ENCODE assay signal across 34 cellular contexts in the genomic region with DNA sequence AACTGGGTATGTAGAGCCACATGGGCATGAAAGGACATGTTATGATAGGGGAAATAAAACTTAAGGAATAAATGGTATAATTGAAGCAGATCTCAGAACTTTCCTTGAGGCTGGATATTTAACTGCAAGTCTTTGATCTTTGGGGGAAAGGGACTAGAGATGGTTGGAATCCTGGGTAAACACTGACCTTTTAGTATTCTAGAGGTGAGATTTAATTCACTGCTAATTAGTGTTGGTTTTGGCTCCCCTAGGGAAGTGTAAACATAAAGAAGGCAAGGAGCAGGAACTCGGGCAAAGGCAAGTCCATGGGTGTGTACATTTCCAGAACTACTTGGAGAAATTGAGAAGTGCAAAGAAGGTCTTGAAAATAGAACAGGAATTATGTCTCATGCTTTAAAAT. TPM values are rescaled to one million over a fixed set of nuclear protein-coding genes. Genes with fewer than 3 reads are reported as not detected.
DNase-seq lines count a peak whose midpoint lies in the region; ATAC-seq, FAIRE-seq and TF ChIP-seq lines count a peak whose summit lies in the region.
"Had no signal": no experiment of that assay in that cellular context is flagged by ENCODE, and none has a peak within 500 bp of the region (broad histone marks: within the 10 kb centered on the region; RNA-seq: fewer than 3 reads in every experiment).

No MANE protein-coding gene starts in this region.

- no peak for DNase-seq in A549 (ENCODE audit: low read depth in 1 of 2, low spot score in 1 of 2)
- peak; percentile 40 for DNase-seq in HT-29 (ENCODE audit: low spot score)
- DNase-seq in adipocyte (ENCODE audit: low read depth), result no peak
- no peak for DNase-seq in lung (ENCODE audit: low spot score)
- no peak for DNase-seq in activated CD4-positive, alpha-beta T cell treated with anti-CD3 and anti-CD28 coated beads for 1 hour
- DNase-seq in CD14-positive monocyte (ENCODE audit: low spot score), result no peak
- no peak for DNase-seq in stimulated activated naive CD8-positive, alpha-beta T cell treated with anti-CD3 and anti-CD28 coated beads, Interleukin-15, Interleukin-2, amounts not matched to agents 100 U/mL and 50 U/mL, for 24 hours
- DNase-seq: ACHN; activated CD4-positive, alpha-beta T cell treated with anti-CD3 and anti-CD28 coated beads for 4 hours; amygdala; BE2C; effector CD4-positive, alpha-beta T cell; EL; immature natural killer cell; Kasumi-1; naive B cell; NCI-H1694; NCI-H2171; NK-92 treated with Interleukin-12 subunit alpha and Interleukin-12 subunit beta, amount 100 ng/mL, for 24 hours; Right ventricle myocardium superior; stimulated activated CD4-positive, alpha-beta T cell treated with anti-CD3 and anti-CD28 coated beads, Interleukin-12 subunit alpha, Interleukin-12 subunit beta, amount 100 ng/mL, for 4 hours; stimulated activated CD4-positive, alpha-beta T cell treated with anti-CD3 and anti-CD28 coated beads, Interleukin-2, amount 100 ng/mL, for 48 hours; T-helper 17 cell; tibial artery had no signal

- FAIRE-seq in A549 (lab: Jason Lieb, UNC), result no peak
- FAIRE-seq: colon, GM12878 had no signal

- no peak for TF ChIP-seq POLR2A in A549 (IDR thresholded peaks at IDR 0.05; ENCODE audit: low read length)

- H3K4me2 ChIP-seq in A549, result peak overlapping the region; percentile 25; the same call in 1 of the 3 replicates

- H3K4me3 ChIP-seq in A549, result no peak overlapping the region
- H3K4me3 ChIP-seq in adipocyte (ENCODE audit: low read length), result peak overlapping the region; percentile 23
- H3K4me3 ChIP-seq in lung, result no peak overlapping the region
- H3K4me3 ChIP-seq: GM12878, HAP-1, prostate gland, tibial artery had no signal

- no peak for TF ChIP-seq RAD21 in A549 (conservative IDR thresholded peaks at IDR 0.05 in 1 of 2, IDR thresholded peaks at IDR 0.05 in 1 of 2)

- POLR2A ChIA-PET in A549 (lab: Yijun Ruan, JAX), result no interaction called here

- H3K27me3 Mint-ChIP-seq in CD14-positive monocyte (ENCODE audit: low read depth in 3 of 3), result peaks cover 7 to 18% (median 12%) of the 10 kb centered on the region in 3 donors

- no peak for TF ChIP-seq EP300 in A549 (IDR thresholded peaks at IDR 0.05)

- H3K36me3 ChIP-seq in adipocyte (ENCODE audit: control insufficient read depth, insufficient read depth, low read length, severe bottlenecking), result no peaks in the 10 kb centered on the region
- no peaks in the 10 kb centered on the region for H3K36me3 ChIP-seq in lung (ENCODE audit: control insufficient read depth in 2 of 2, insufficient read depth in 2 of 2, low read length in 2 of 2)
- H3K36me3 ChIP-seq: BE2C, HAP-1, prostate gland, tibial artery had no signal

- peaks cover 17% of the 10 kb centered on the region for H3K27me3 ChIP-seq in adipocyte (replicated peaks; ENCODE audit: control insufficient read depth, insufficient read depth, low read length)
- no peaks in the 10 kb centered on the region for H3K27me3 ChIP-seq in lung (ENCODE audit: control insufficient read depth, insufficient read depth)

- no peak overlapping the region; a peak in 1 of 6 replicates for H3K27ac ChIP-seq in A549
- no peak overlapping the region for H3K27ac ChIP-seq in lung (ENCODE audit: low read depth in 1 of 2, low read length in 1 of 2)
- H3K27ac ChIP-seq: prostate gland, tibial artery had no signal

- H3K9ac ChIP-seq in adipocyte (ENCODE audit: low read length), result no peak overlapping the region

- no peak overlapping the region for H3K27ac Mint-ChIP-seq in CD14-positive monocyte
- H3K27ac Mint-ChIP-seq: activated naive CD4-positive, alpha-beta T cell treated with anti-CD3 and anti-CD28 coated beads, Interleukin-2, amount 50 U/mL, for 24 hours; immature natural killer cell; naive B cell; T-helper 17 cell had no signal

- no peaks in the 10 kb centered on the region for H3K4me1 Mint-ChIP-seq in CD14-positive monocyte
- H3K4me1 Mint-ChIP-seq: activated naive CD4-positive, alpha-beta T cell treated with anti-CD3 and anti-CD28 coated beads, Interleukin-2, amount 50 U/mL, for 24 hours; immature natural killer cell had no signal

- ATAC-seq in A549, result no peak
- ATAC-seq in lung (ENCODE audit: insufficient read depth, low FRiP score), result peak; percentile 41
- no peak for ATAC-seq in GM21390 (IDR thresholded peaks at IDR 0.05; ENCODE audit: unreplicated experiment)
- ATAC-seq in stimulated activated naive CD8-positive, alpha-beta T cell treated with anti-CD3 and anti-CD28 coated beads, Interleukin-15, Interleukin-2, amounts not matched to agents 100 U/mL and 50 U/mL, for 24 hours, result no peak
- ATAC-seq: GM12878, left lobe of liver, sciatic nerve, SK-N-SH treated with all-trans-retinoic acid at 6 μM for 48 hours, T-helper 17 cell had no signal

- 9% methylated on average over 1 of the region's 1 CpG for WGBS in A549 (ENCODE audit: missing lambda C conversion rate)
- WGBS in lung, 2 donors, result 9 to 17% methylated on average over 1 of the region's 1 CpG

- CTCF ChIA-PET in A549 (lab: Yijun Ruan, JAX), result no interaction called here

- no peak for TF ChIP-seq CTCF in A549 (IDR thresholded peaks at IDR 0.05)
- TF ChIP-seq CTCF in lung (IDR thresholded peaks at IDR 0.05; ENCODE audit: control extremely low read depth, extremely low read depth), result no peak
- no peak for TF ChIP-seq CTCF in CD14-positive monocyte (IDR thresholded peaks at IDR 0.05)

- no peaks in the 10 kb centered on the region for H3K9me3 ChIP-seq in A549
- H3K9me3 ChIP-seq in adipocyte (ENCODE audit: control insufficient read depth, low read length), result no peaks in the 10 kb centered on the region
- H3K9me3 ChIP-seq in lung (ENCODE audit: control insufficient read depth in 2 of 2, insufficient read depth in 1 of 2, low read length in 1 of 2), result no peaks in the 10 kb centered on the region
- H3K9me3 ChIP-seq: BE2C, HAP-1, prostate gland, tibial artery had no signal

- peaks cover 0 to 3% (median 0%) of the 10 kb centered on the region in 7 donors for H3K9me3 Mint-ChIP-seq in CD14-positive monocyte
- H3K9me3 Mint-ChIP-seq: activated naive CD4-positive, alpha-beta T cell treated with anti-CD3 and anti-CD28 coated beads, Interleukin-2, amount 50 U/mL, for 24 hours; immature natural killer cell; naive B cell had no signal

- H3K36me3 Mint-ChIP-seq in CD14-positive monocyte, result no peaks in the 10 kb centered on the region
- H3K36me3 Mint-ChIP-seq: immature natural killer cell, naive B cell had no signal

- intact Hi-C loops in CD14-positive monocyte (cut with micrococcal nuclease), result loop anchor here in 1 of 2 donors (10.0 kb wide), 1 partner anchor 96 kb away; no protein-coding TSS in a partner anchor

- H3K4me3 Mint-ChIP-seq in CD14-positive monocyte, result peak overlapping the region in 1 of 2 donors; percentile 22
- H3K4me3 Mint-ChIP-seq: activated naive CD4-positive, alpha-beta T cell treated with anti-CD3 and anti-CD28 coated beads, Interleukin-2, amount 50 U/mL, for 24 hours; immature natural killer cell; naive B cell; T-helper 17 cell had no signal

- H3K4me1 ChIP-seq in A549 (peaks cover 6% of the 10 kb centered on the region; the same call in 1 of the 3 replicates), adipocyte (ENCODE audit: control insufficient read depth, insufficient read depth, low read length) (peaks cover 15% of the 10 kb centered on the region), lung (ENCODE audit: control insufficient read depth in 2 of 2, insufficient read depth in 2 of 2, low read length in 2 of 2) (no peaks in the 10 kb centered on the region)
- H3K4me1 ChIP-seq: BE2C, tibial artery had no signal

TF ChIP-seq in A549, 52 proteins besides CTCF, POLR2A, EP300 and RAD21 (continues in another document):
- TF ChIP-seq HEYL (CRISPR knock-in tag; IDR thresholded peaks at IDR 0.05) (no peak), PHF8 (IDR thresholded peaks at IDR 0.05; ENCODE audit: borderline replicate concordance, low read depth) (no peak), TFCP2L1 (CRISPR knock-in tag; IDR thresholded peaks at IDR 0.05) (no peak), FOSL2 (IDR thresholded peaks at IDR 0.05) (no peak), FOSL2 (CRISPR knock-in tag; IDR thresholded peaks at IDR 0.05) (no peak), JUN (IDR thresholded peaks at IDR 0.05) (no peak), MAZ (IDR thresholded peaks at IDR 0.05; ENCODE audit: borderline replicate concordance, low read depth, low read length) (no peak), RFX5 (IDR thresholded peaks at IDR 0.05) (no peak)
- TF ChIP-seq, protein P1, sequence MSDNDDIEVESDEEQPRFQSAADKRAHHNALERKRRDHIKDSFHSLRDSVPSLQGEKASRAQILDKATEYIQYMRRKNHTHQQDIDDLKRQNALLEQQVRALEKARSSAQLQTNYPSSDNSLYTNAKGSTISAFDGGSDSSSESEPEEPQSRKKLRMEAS (IDR thresholded peaks at IDR 0.05), result no peak

RNA-seq across cellular contexts. Expression of gene NIM1K, which starts 16.6 kb away (rescaled TPM):
- polyA plus RNA-seq in A549 (2011; rRNA removed), result 0.23 and 0.26 TPM in 2 replicates
- 0.12 and 0.17 TPM in 2 replicates for polyA plus RNA-seq in A549 (2012; cell fraction: cytosol; rRNA removed)
- 0.21 and 0.22 TPM in 2 replicates for polyA plus RNA-seq in A549 (2012; cell fraction: nucleus; rRNA removed)
- polyA plus RNA-seq in A549 (2017; fragmentation: RNase III; extraction: RNeasy Plus Mini Kit Qiagen cat#74134 plus additional on column Dnase treatment), result 0.06 to 0.33 TPM (median 0.10 TPM) in 3 replicates
- 0.24 and 0.62 TPM in 2 replicates for polyA minus RNA-seq in A549 (2011; rRNA and poly(A)+ RNA removed)
- not detected in 2 replicates for total RNA-seq in HT-29 (2014; rRNA removed; shearing (Covaris generic))
- total RNA-seq in lung, result 1 to 10 TPM in 1 of 2 donors, not detected in 1; 4.2 TPM
- 1 to 10 TPM; 1.0 to 3.1 TPM for polyA plus RNA-seq in lung
- not detected for polyA plus RNA-seq in CD14-positive monocyte
- total RNA-seq: NCI-H460 had no signal
